In the genomic region with DNA sequence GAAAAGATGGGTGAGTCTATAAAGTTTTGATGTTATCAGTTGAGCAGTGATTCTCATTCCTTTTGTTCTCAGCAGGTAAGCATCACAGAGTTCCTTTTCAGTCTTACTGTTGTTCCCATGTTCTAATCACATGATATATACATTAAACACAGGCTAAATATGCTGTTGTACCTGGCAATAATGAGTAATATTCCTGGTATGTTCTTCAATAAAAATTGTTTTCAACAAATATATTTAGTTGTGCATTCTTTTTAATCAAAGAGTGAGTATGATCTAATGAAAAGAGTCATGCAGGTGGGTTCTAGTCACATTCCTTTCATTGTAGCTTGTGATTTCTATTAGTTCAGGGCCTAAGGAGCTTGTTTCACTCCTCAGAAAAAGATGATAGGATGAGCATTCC, we compare ENCODE assay signal across 7 cellular contexts.
"Had no signal": no experiment of that assay in that cellular context is flagged by ENCODE, and none has a peak within 500 bp of the region (broad histone marks: within the 10 kb centered on the region; RNA-seq: fewer than 3 reads in every experiment).

No MANE protein-coding gene starts in this region.

- DNase-seq: H9, HCEC 1CT, IMR-90 had no signal

- H2AFZ ChIP-seq: GM23338 had no signal

- H3K9me3 Mint-ChIP-seq: GM23338, H9 had no signal

- H3K4me3 ChIP-seq: GM23338 had no signal

- FAIRE-seq: H1, H54, HTR-8/SVneo had no signal

- H3K27ac Mint-ChIP-seq: GM23338, H9 had no signal

- H3K4me3 Mint-ChIP-seq: GM23338, H9 had no signal

- H3K4me1 Mint-ChIP-seq: GM23338, H9 had no signal

- H3K4me2 ChIP-seq: GM23338 had no signal
